ENCODE assay signal across 14 cellular contexts in genomic region chr4:113893546-113893945, GRCh38.
DNase-seq lines count a peak whose midpoint lies in the region; ATAC-seq, FAIRE-seq and TF ChIP-seq lines count a peak whose summit lies in the region.
"Had no signal": no experiment of that assay in that cellular context is flagged by ENCODE, and none has a peak within 500 bp of the region (broad histone marks: within the 10 kb centered on the region; RNA-seq: fewer than 3 reads in every experiment).

No MANE protein-coding gene starts in this region.

- no peaks in the 10 kb centered on the region for H3K27me3 Mint-ChIP-seq in type B pancreatic cell

- no peaks in the 10 kb centered on the region for H3K9me3 ChIP-seq in cardiac muscle cell (ENCODE audit: low read depth)
- H3K9me3 ChIP-seq: suprapubic skin had no signal

- H3K4me3 ChIP-seq in cardiac muscle cell = no peak overlapping the region
- H3K4me3 ChIP-seq: BLaER1 treated with 17β-estradiol and CSF1 and Interleukin-3, amounts not matched to agents 10 nM and 100 nM; suprapubic skin had no signal

- H3K27me3 ChIP-seq in cardiac muscle cell = no peaks in the 10 kb centered on the region
- H3K27me3 ChIP-seq: BLaER1 treated with 17β-estradiol and CSF1 and Interleukin-3, amounts not matched to agents 10 nM and 100 nM; suprapubic skin had no signal

- no peaks in the 10 kb centered on the region for H3K4me1 ChIP-seq in cardiac muscle cell (ENCODE audit: low read depth)
- H3K4me1 ChIP-seq: BLaER1 treated with 17β-estradiol and CSF1 and Interleukin-3, amounts not matched to agents 10 nM and 100 nM; suprapubic skin had no signal

- peak; percentile 78 for FAIRE-seq in colon (lab: Jason Lieb, UNC)
- FAIRE-seq: GM12891 had no signal

- no peak overlapping the region for H3K27ac ChIP-seq in cardiac muscle cell
- H3K27ac ChIP-seq: BLaER1 treated with 17β-estradiol and CSF1 and Interleukin-3, amounts not matched to agents 10 nM and 100 nM; suprapubic skin had no signal

- H3K27ac Mint-ChIP-seq in type B pancreatic cell = no peak overlapping the region

- no peak overlapping the region for H3K4me3 Mint-ChIP-seq in type B pancreatic cell

- peaks cover 4% of the 10 kb centered on the region for H3K9me3 Mint-ChIP-seq in type B pancreatic cell

- DNase-seq in cardiac muscle cell (ENCODE audit: low read depth in 1 of 2, low spot score in 1 of 2) (peak in 1 of 2 donors; percentile 30), Right ventricle myocardium superior (no peak), M059J (ENCODE audit: low read depth) (peak; percentile 4), type B pancreatic cell (ENCODE audit: extremely low spot score, unreplicated experiment) (no peak), iPS-NIHi7 (ENCODE audit: extremely low spot score) (no peak), NCI-H1694 treated with DMSO at 0.1 percent for 48 hours (lab: John Stamatoyannopoulos, UW) (no peak)
- no peak for DNase-seq in activated effector memory CD4-positive, alpha-beta T cell treated with Interleukin-2 at 50 U/mL for 16 hours
- DNase-seq: midbrain, NCI-H1105, T-helper 9 cell had no signal

- ATAC-seq in Right ventricle myocardium superior (ENCODE audit: poor library complexity) = no peak

- no peaks in the 10 kb centered on the region for H3K36me3 ChIP-seq in cardiac muscle cell
- H3K36me3 ChIP-seq: suprapubic skin had no signal

- intact Hi-C loops in Right ventricle myocardium superior (cut with DNase I) = loop anchor here (10.0 kb wide), 1 partner anchor 499 kb away; no protein-coding TSS in a partner anchor

- TF ChIP-seq CTCF in cardiac muscle cell (IDR thresholded peaks at IDR 0.05; ENCODE audit: low read depth, low read length) = peak; percentile 26
- TF ChIP-seq CTCF in type B pancreatic cell (conservative IDR thresholded peaks at IDR 0.05) = peak; percentile 52

- no peaks in the 10 kb centered on the region for H3K36me3 Mint-ChIP-seq in type B pancreatic cell

- peaks cover under 1% of the 10 kb centered on the region for H3K4me1 Mint-ChIP-seq in type B pancreatic cell (ENCODE audit: unreplicated experiment)
